13 cellular contexts compared by ENCODE assay signal in the genomic region with DNA sequence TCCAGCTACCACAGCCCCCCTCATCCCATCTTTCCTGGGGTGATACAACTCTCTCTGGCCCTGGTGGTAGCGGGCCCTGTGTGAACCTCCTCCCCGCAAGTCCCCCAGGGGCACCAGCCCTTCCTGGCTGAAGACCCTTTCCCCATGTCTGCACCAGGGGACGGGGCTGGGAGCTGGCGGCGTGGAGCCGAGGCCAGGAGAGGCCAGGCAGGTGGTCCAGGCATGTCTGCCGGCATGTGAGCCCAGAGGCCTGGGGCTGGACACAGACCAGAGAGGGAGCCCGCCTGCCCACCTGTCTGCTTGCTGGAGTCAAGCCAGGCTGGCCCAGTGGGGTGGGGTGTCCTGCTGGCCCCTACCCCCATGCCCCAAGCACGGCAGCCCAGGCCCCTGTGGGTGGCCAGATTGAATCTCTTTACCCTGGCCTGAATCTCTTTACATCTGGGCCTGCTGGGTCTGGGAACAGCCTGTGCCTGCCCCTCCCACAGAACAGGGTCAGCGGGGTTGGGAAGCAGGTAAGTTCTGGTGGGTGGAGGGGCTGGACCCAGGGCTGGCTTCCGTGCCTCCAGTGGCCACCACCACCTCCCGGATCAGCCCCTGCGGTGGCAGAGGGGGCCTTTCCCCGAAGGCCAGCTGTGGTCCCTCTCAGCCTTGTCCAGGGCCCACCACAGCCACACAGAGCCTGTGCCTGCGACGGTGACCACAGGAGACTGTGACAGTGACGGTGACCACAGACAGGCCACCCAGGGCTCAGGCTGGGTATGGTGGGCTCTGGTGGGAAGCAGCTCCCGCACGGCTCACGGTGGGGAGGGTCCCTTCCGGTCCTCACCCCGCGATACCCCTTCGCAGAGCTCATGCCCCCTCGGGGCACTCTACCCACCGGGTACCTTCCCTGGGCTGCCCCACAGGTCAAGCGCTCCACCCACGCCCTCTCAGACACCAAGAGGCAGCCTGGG. TPM values are rescaled to one million over a fixed set of nuclear protein-coding genes. Genes with fewer than 3 reads are reported as not detected.
"Had no signal": no experiment of that assay in that cellular context is flagged by ENCODE, and none has a peak within 500 bp of the region (broad histone marks: within the 10 kb centered on the region; RNA-seq: fewer than 3 reads in every experiment).

No MANE protein-coding gene starts in this region.

- H3K27ac ChIP-seq: brain microvascular endothelial cell, esophagus muscularis mucosa, transverse colon had no signal

- H3K4me3 ChIP-seq: dorsolateral prefrontal cortex, esophagus muscularis mucosa, transverse colon had no signal

- H3K4me3 Mint-ChIP-seq: memory B cell had no signal

- H3K36me3 Mint-ChIP-seq: activated naive CD4-positive, alpha-beta T cell treated with anti-CD3 and anti-CD28 coated beads, Interleukin-2, amount 50 U/mL, for 72 hours had no signal

- H3K36me3 ChIP-seq: brain microvascular endothelial cell, esophagus muscularis mucosa, transverse colon had no signal

- H3K27me3 ChIP-seq: brain microvascular endothelial cell, dorsolateral prefrontal cortex, transverse colon had no signal

- H3K27ac Mint-ChIP-seq: activated naive CD4-positive, alpha-beta T cell treated with anti-CD3 and anti-CD28 coated beads, Interleukin-2, amount 50 U/mL, for 72 hours; memory B cell had no signal

- H3K9me3 ChIP-seq: esophagus muscularis mucosa, transverse colon had no signal

- DNase-seq: activated T-cell treated with anti-CD3 and anti-CD28 coated beads, Interleukin-2, amount 50 U/mL, for 1 hour; brain microvascular endothelial cell; dorsolateral prefrontal cortex; stimulated activated CD4-positive, alpha-beta T cell treated with anti-CD3 and anti-CD28 coated beads, Interleukin-4, amount 100 ng/mL, for 1 hour; T-helper 9 cell; transverse colon had no signal

- ATAC-seq: activated naive CD4-positive, alpha-beta T cell treated with anti-CD3 and anti-CD28 coated beads, Interleukin-2, amount 50 U/mL, for 72 hours; left lobe of liver had no signal

RNA-seq across cellular contexts. Expression of gene LCN12, which starts 7.1 kb away (rescaled TPM):
- total RNA-seq: esophagus muscularis mucosa, pulmonary artery endothelial cell had no signal

RNA-seq across cellular contexts. Expression of gene C8G, which starts 14.1 kb away (rescaled TPM):
- total RNA-seq: esophagus muscularis mucosa, pulmonary artery endothelial cell had no signal
- polyA plus RNA-seq: neural cell had no signal

RNA-seq across cellular contexts. Expression of gene PTGDS, which starts 18.1 kb away (rescaled TPM):
- total RNA-seq: activated CD8-positive, alpha-beta memory T cell treated with anti-CD3 and anti-CD28 coated beads for 36 hours; activated naive CD4-positive, alpha-beta T cell treated with anti-CD3 and anti-CD28 coated beads, Interleukin-2, amount 50 U/mL, for 72 hours; pulmonary artery endothelial cell had no signal

RNA-seq across cellular contexts. Expression of gene LCNL1, which starts 23.6 kb away (rescaled TPM):
- total RNA-seq: activated naive CD4-positive, alpha-beta T cell treated with anti-CD3 and anti-CD28 coated beads, Interleukin-2, amount 50 U/mL, for 72 hours; left lobe of liver; pulmonary artery endothelial cell had no signal
- polyA plus RNA-seq: neural cell had no signal
